In genomic region chr2:72548081-72548764, GRCh38 we compare ENCODE assay signal across 2 cellular contexts.
TF ChIP-seq lines count a peak whose summit lies in the region.

No MANE protein-coding gene starts in this region.

TF ChIP-seq in K562, 482 proteins besides CTCF, POLR2A, EP300 and RAD21 (continued from another document):
- TF ChIP-seq ZHX1 (conservative IDR thresholded peaks at IDR 0.05; ENCODE audit: low read length) (no peak), FOXM1 (IDR thresholded peaks at IDR 0.05; ENCODE audit: low read depth) (no peak), FOXM1 (CRISPR knock-in tag; IDR thresholded peaks at IDR 0.05; ENCODE audit: low read depth) (no peak), KDM1A (IDR thresholded peaks at IDR 0.05) (peak in 1 of 2 experiments; percentile 44; a peak in 1 of 4 replicates), ZKSCAN1 (IDR thresholded peaks at IDR 0.05; ENCODE audit: low read depth, low read length) (no peak), ZNF239 (CRISPR knock-in tag; IDR thresholded peaks at IDR 0.05) (no peak), SMAD3 (CRISPR knock-in tag; conservative IDR thresholded peaks at IDR 0.05) (no peak), CEBPB (tag; IDR thresholded peaks at IDR 0.05) (peak; percentile 12; the same call in 1 of the 2 replicates)

TF ChIP-seq in liver, 16 proteins besides CTCF, POLR2A, EP300 and RAD21 (continued from another document):
- TF ChIP-seq REST (IDR thresholded peaks at IDR 0.05) (no peak), RXRA (IDR thresholded peaks at IDR 0.05) (peak; percentile 79 to 89), GABPA (IDR thresholded peaks at IDR 0.05 in 1 of 2, conservative IDR thresholded peaks at IDR 0.05 in 1 of 2) (no peak), FOXA1 (IDR thresholded peaks at IDR 0.05) (no peak), ZBTB33 (IDR thresholded peaks at IDR 0.05) (no peak), TAF1 (conservative IDR thresholded peaks at IDR 0.05) (no peak), NR2F2 (IDR thresholded peaks at IDR 0.05) (peak; percentile 94), JUND (IDR thresholded peaks at IDR 0.05) (no peak), FOXA2 (IDR thresholded peaks at IDR 0.05) (no peak)
